ENCODE assay signal across 1 cellular context in genomic region chr1:116377564-116378529, GRCh38.
TF ChIP-seq lines count a peak whose summit lies in the region.

No MANE protein-coding gene starts in this region.

TF ChIP-seq in K562, 482 proteins besides CTCF, POLR2A, EP300 and RAD21 (continued from another document and continues in another):
- TF ChIP-seq HBP1 (CRISPR knock-in tag; IDR thresholded peaks at IDR 0.05): no peak
- peak; percentile 72 for TF ChIP-seq SMARCA4 (IDR thresholded peaks at IDR 0.05)
- TF ChIP-seq GABPB2 (CRISPR knock-in tag; conservative IDR thresholded peaks at IDR 0.05): no peak
- no peak for TF ChIP-seq ARHGAP35 (IDR thresholded peaks at IDR 0.05; ENCODE audit: partially characterized antibody)
- no peak for TF ChIP-seq CBFA2T3 (IDR thresholded peaks at IDR 0.05)
- no peak for TF ChIP-seq PHTF2 (CRISPR knock-in tag; IDR thresholded peaks at IDR 0.05)
- TF ChIP-seq RFX7 (CRISPR knock-in tag; IDR thresholded peaks at IDR 0.05): no peak
- no peak for TF ChIP-seq ATF2 (CRISPR knock-in tag; IDR thresholded peaks at IDR 0.05)
- TF ChIP-seq ZNF444 (CRISPR knock-in tag; IDR thresholded peaks at IDR 0.05): no peak
- no peak for TF ChIP-seq SUPT5H (IDR thresholded peaks at IDR 0.05)
- TF ChIP-seq ZBTB17 (CRISPR knock-in tag; IDR thresholded peaks at IDR 0.05): peak; percentile 84; the same call in 1 of the 2 replicates
- TF ChIP-seq KDM2B (CRISPR knock-in tag; IDR thresholded peaks at IDR 0.05): no peak
- TF ChIP-seq MEIS2 (IDR thresholded peaks at IDR 0.05; ENCODE audit: partially characterized antibody): peak; percentile 19
- no peak for TF ChIP-seq TSC22D4 (tag; IDR thresholded peaks at IDR 0.05)
- TF ChIP-seq EGR1 (conservative IDR thresholded peaks at IDR 0.05): no peak
- no peak for TF ChIP-seq ZNF583 (CRISPR knock-in tag; IDR thresholded peaks at IDR 0.05)
- 0 out of 4 replicates have a peak, but pooled peaks of 1 of the 2 experiments have one; percentile 58 for TF ChIP-seq ARNT (IDR thresholded peaks at IDR 0.05)
- TF ChIP-seq TAF7 (tag; IDR thresholded peaks at IDR 0.05): no peak
- no peak for TF ChIP-seq HNRNPLL (IDR thresholded peaks at IDR 0.05; ENCODE audit: low read depth, low read length, poor library complexity, severe bottlenecking)
- no peak for TF ChIP-seq ZNF785 (CRISPR knock-in tag; IDR thresholded peaks at IDR 0.05)
- TF ChIP-seq SMARCA5 (IDR thresholded peaks at IDR 0.05): no peak
- TF ChIP-seq CBFA2T2 (conservative IDR thresholded peaks at IDR 0.05): no peak
- no peak for TF ChIP-seq NR4A1 (CRISPR knock-in tag; IDR thresholded peaks at IDR 0.05)
- TF ChIP-seq NR4A1 (tag; IDR thresholded peaks at IDR 0.05): no peak
- TF ChIP-seq TCF3 (CRISPR knock-in tag; IDR thresholded peaks at IDR 0.05): no peak
- TF ChIP-seq XRCC4 (IDR thresholded peaks at IDR 0.05; ENCODE audit: extremely low read depth, insufficient read depth, insufficient read length): no peak
- TF ChIP-seq GTF2B (IDR thresholded peaks at IDR 0.05; ENCODE audit: extremely low read depth, insufficient read length): no peak
- no peak for TF ChIP-seq KAT7 (CRISPR knock-in tag; IDR thresholded peaks at IDR 0.05; ENCODE audit: borderline replicate concordance)
- TF ChIP-seq ZNF644 (tag; IDR thresholded peaks at IDR 0.05; ENCODE audit: low read depth): no peak
- TF ChIP-seq ZNF146 (CRISPR knock-in tag; IDR thresholded peaks at IDR 0.05; ENCODE audit: unreplicated experiment): no peak
- no peak for TF ChIP-seq MITF (IDR thresholded peaks at IDR 0.05)
- TF ChIP-seq HES1 (IDR thresholded peaks at IDR 0.05; ENCODE audit: low read depth): no peak
- TF ChIP-seq ZBTB40 (IDR thresholded peaks at IDR 0.05): no peak
- no peak for TF ChIP-seq ZBTB40 (CRISPR knock-in tag; IDR thresholded peaks at IDR 0.05)
- TF ChIP-seq SRSF3 (IDR thresholded peaks at IDR 0.05; ENCODE audit: insufficient read depth, low read length): no peak
- no peak for TF ChIP-seq THRA (IDR thresholded peaks at IDR 0.05)
- TF ChIP-seq KLF13 (tag; IDR thresholded peaks at IDR 0.05; ENCODE audit: borderline replicate concordance, low read depth): no peak
- TF ChIP-seq NEUROD1 (IDR thresholded peaks at IDR 0.05; ENCODE audit: borderline replicate concordance, low read depth, low read length, partially characterized antibody): no peak
- TF ChIP-seq ZNF41 (CRISPR knock-in tag; conservative IDR thresholded peaks at IDR 0.05): no peak
- no peak for TF ChIP-seq DDX20 (tag; IDR thresholded peaks at IDR 0.05; ENCODE audit: low read depth)
- no peak for TF ChIP-seq RBM25 (IDR thresholded peaks at IDR 0.05; ENCODE audit: low read depth, low read length, severe bottlenecking)
- no peak for TF ChIP-seq ZNF507 (tag; conservative IDR thresholded peaks at IDR 0.05)
- TF ChIP-seq ZNF740 (CRISPR knock-in tag; IDR thresholded peaks at IDR 0.05): no peak
- no peak for TF ChIP-seq ZNF740 (tag; IDR thresholded peaks at IDR 0.05)
- no peak for TF ChIP-seq ZNF280A (IDR thresholded peaks at IDR 0.05; ENCODE audit: low read depth, partially characterized antibody)
